In genomic region chr11:117143871-117144476, GRCh38 we compare ENCODE assay signal across 8 cellular contexts. TPM values are rescaled to one million over a fixed set of nuclear protein-coding genes. Genes with fewer than 3 reads are reported as not detected.
A peak's percentile ranks its signal among the peaks of the same experiment; 100 is the strongest.
DNase-seq lines count a peak whose midpoint lies in the region; ATAC-seq and TF ChIP-seq lines count a peak whose summit lies in the region.

A gene with protein sequence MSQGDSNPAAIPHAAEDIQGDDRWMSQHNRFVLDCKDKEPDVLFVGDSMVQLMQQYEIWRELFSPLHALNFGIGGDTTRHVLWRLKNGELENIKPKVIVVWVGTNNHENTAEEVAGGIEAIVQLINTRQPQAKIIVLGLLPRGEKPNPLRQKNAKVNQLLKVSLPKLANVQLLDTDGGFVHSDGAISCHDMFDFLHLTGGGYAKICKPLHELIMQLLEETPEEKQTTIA (plus strand): TSS chr11:117144287. CDS start chr11:117152448, 8,161 bp downstream.

- H3K4me3 ChIP-seq in AG04450 (ENCODE audit: low read depth, low read length) (peak within 1 kb of the TSS; percentile 95), iPS-18a (ENCODE audit: low read length) (peak within 1 kb of the TSS; percentile 100), skeletal muscle satellite cell (ENCODE audit: low read length) (peak within 1 kb of the TSS; percentile 81)

- peak within 1 kb of the TSS; percentile 82 for H3K27ac ChIP-seq in AG04450 (ENCODE audit: low read depth, low read length)
- H3K27ac ChIP-seq in VCaP = peak within 1 kb of the TSS; percentile 93
- H3K27ac ChIP-seq in iPS-18a (ENCODE audit: low read length) = peak within 1 kb of the TSS; percentile 82

- H3K9me3 ChIP-seq in AG04450 (ENCODE audit: control insufficient read depth, insufficient read depth, low read length) (no peaks in the 10 kb centered on the region), iPS-18a (ENCODE audit: control insufficient read depth, low read depth, low read length) (no peaks in the 10 kb centered on the region), skeletal muscle satellite cell (replicated peaks; ENCODE audit: low read length) (no peaks in the 10 kb centered on the region)

- POLR2A ChIA-PET in AG04450 (lab: Yijun Ruan, JAX) = interaction anchor here (0.6 to 2.8 kb wide), 14 partner anchors 17 to 356 kb away, joined by 3 to 18 read pairs (median 4); partner anchors contain the start of genes SIDT2, TAGLN and ZPR1

- DNase-seq in AG04450 (ENCODE audit: low read depth, low spot score) (peak; percentile 60), NCI-H2196 treated with DMSO at 0.1 percent for 48 hours (lab: John Stamatoyannopoulos, UW; ENCODE audit: unreplicated experiment) (peak; percentile 94), T47D (ENCODE audit: low read depth in 1 of 2, low spot score in 1 of 2) (peak; percentile 96 to 98)

- peaks cover 21% of the 10 kb centered on the region for H3K36me3 ChIP-seq in iPS-18a (ENCODE audit: control insufficient read depth, low read depth, low read length)
- H3K36me3 ChIP-seq in skeletal muscle satellite cell (ENCODE audit: insufficient read depth, low read length) = peaks cover 19% of the 10 kb centered on the region

- CTCF ChIA-PET in AG04450 (lab: Charles Lee) = interaction anchor here (1.1 to 2.9 kb wide), 2 partner anchors 83 to 353 kb away, joined by 4 to 14 read pairs; partner anchors contain the start of gene APOA5

- H3K27me3 ChIP-seq in AG04450 (ENCODE audit: control insufficient read depth, insufficient read depth, low read length) = no peaks in the 10 kb centered on the region
- no peaks in the 10 kb centered on the region for H3K27me3 ChIP-seq in iPS-18a (ENCODE audit: control insufficient read depth, insufficient read depth, low read length)
- H3K27me3 ChIP-seq in skeletal muscle satellite cell (ENCODE audit: control insufficient read depth, insufficient read depth, low read length) = no peaks in the 10 kb centered on the region

- in situ Hi-C loops in T47D (cut with HindIII; ENCODE audit: low pct_unique_long_range_greater_than_20kb, low sequenced_read_pairs) = no loop called here

- ATAC-seq in GM18907 (IDR thresholded peaks at IDR 0.05; ENCODE audit: unreplicated experiment) (peak; percentile 96), HG03139 (IDR thresholded peaks at IDR 0.05; ENCODE audit: unreplicated experiment) (peak; percentile 91)

- H3K4me1 ChIP-seq in iPS-18a (ENCODE audit: control insufficient read depth, low read depth, low read length) = peaks cover 9% of the 10 kb centered on the region
- peaks cover 21% of the 10 kb centered on the region for H3K4me1 ChIP-seq in skeletal muscle satellite cell (ENCODE audit: control insufficient read depth, insufficient read depth, low read length)

- TF ChIP-seq CTCF in AG04450 (IDR thresholded peaks at IDR 0.05; ENCODE audit: low read depth, low read length) = no peak
- TF ChIP-seq CTCF in VCaP (conservative IDR thresholded peaks at IDR 0.05) = no peak

- H3K9ac ChIP-seq in iPS-18a (ENCODE audit: low read length) = peak within 1 kb of the TSS; percentile 80
- peak within 1 kb of the TSS; percentile 88 for H3K9ac ChIP-seq in skeletal muscle satellite cell (ENCODE audit: low read depth, low read length)

- peak within 1 kb of the TSS; percentile 86 for H3K4me2 ChIP-seq in skeletal muscle satellite cell (ENCODE audit: low read length)

RNA-seq across cellular contexts. Expression of the gene that starts here (rescaled TPM):
- 46.1 and 48.8 TPM in 2 replicates for polyA plus RNA-seq in AG04450 (2011; rRNA removed)
- 171 and 207 TPM in 2 replicates for polyA minus RNA-seq in AG04450 (2011; rRNA and poly(A)+ RNA removed)
- total RNA-seq in skeletal muscle satellite cell (2012; rRNA removed) = 101 and 122 TPM in 2 replicates

Comparison
In these comparisons a context has a peak if more than half of its experiments do, and no peak if none do; other contexts are left out.
1. Peak in every context shown above with its lines: DNase-seq, ATAC-seq, H3K4me3 ChIP-seq and H3K27ac ChIP-seq.